8 cellular contexts compared by ENCODE assay signal in genomic region chr5:129903466-129904101, GRCh38. TPM values are rescaled to one million over a fixed set of nuclear protein-coding genes. Genes with fewer than 3 reads are reported as not detected.
A peak's percentile ranks its signal among the peaks of the same experiment; 100 is the strongest.
DNase-seq lines count a peak whose midpoint lies in the region; ATAC-seq and TF ChIP-seq lines count a peak whose summit lies in the region.

No MANE protein-coding gene starts in this region.

- H3K4me1 ChIP-seq in colonic mucosa (peaks cover 5% of the 10 kb centered on the region), mucosa of rectum (ENCODE audit: control insufficient read depth in 2 of 2, insufficient read depth in 2 of 2, low read length in 2 of 2) (peaks cover 7 to 15% of the 10 kb centered on the region in 2 donors)

- H3K4me3 ChIP-seq in colonic mucosa, result peak overlapping the region; percentile 63
- H3K4me3 ChIP-seq in mucosa of rectum (ENCODE audit: low read length in 2 of 2), result peak overlapping the region; percentile 67 to 68

- intact Hi-C loops in colonic mucosa (cut with DNase I), result no loop called here

- H3K27ac ChIP-seq in colonic mucosa (peak overlapping the region; percentile 44), mucosa of rectum (ENCODE audit: low read depth in 2 of 2, low read length in 2 of 2) (peak overlapping the region in 1 of 2 donors; percentile 32)

- in situ Hi-C loops in ACHN (cut with HindIII; ENCODE audit: low pct_ligation_motif_present, low pct_unique_long_range_greater_than_20kb, low sequenced_read_pairs), result no loop called here

- H3K9me3 ChIP-seq in colonic mucosa (no peaks in the 10 kb centered on the region), mucosa of rectum (ENCODE audit: control insufficient read depth in 2 of 2, low read length in 2 of 2) (no peaks in the 10 kb centered on the region)

- H3K36me3 ChIP-seq in colonic mucosa, result no peaks in the 10 kb centered on the region
- no peaks in the 10 kb centered on the region for H3K36me3 ChIP-seq in mucosa of rectum (ENCODE audit: control insufficient read depth in 2 of 2, insufficient read depth in 2 of 2, low read length in 2 of 2)

- no peak for ATAC-seq in GM18868 (IDR thresholded peaks at IDR 0.05; ENCODE audit: unreplicated experiment)

- DNase-seq in ACHN (peak; percentile 3), HuH-7 (ENCODE audit: low spot score) (peak; percentile 32), colonic mucosa (no peak), kidney tubule cell (ENCODE audit: low spot score) (no peak), T-helper 9 cell (no peak), SKM-1 treated with dmso at 0.1 percent for 144 hours (lab: John Stamatoyannopoulos, UW; ENCODE audit: unreplicated experiment) (no peak)

- TF ChIP-seq CTCF in colonic mucosa (IDR thresholded peaks at IDR 0.05), result no peak

- H3K27me3 ChIP-seq in colonic mucosa (peaks cover 26% of the 10 kb centered on the region), mucosa of rectum (ENCODE audit: control insufficient read depth in 2 of 2, insufficient read depth in 2 of 2, low read length in 2 of 2) (peaks cover 12 to 23% of the 10 kb centered on the region in 2 donors)

- H3K9ac ChIP-seq in colonic mucosa (ENCODE audit: low read depth in 2 of 2, low read length in 2 of 2) (peak overlapping the region in 1 of 2 donors; percentile 54), mucosa of rectum (ENCODE audit: low read depth in 1 of 2, low read length in 2 of 2) (peak overlapping the region in 1 of 2 donors; percentile 56)

RNA-seq across cellular contexts. Expression of gene CHSY3, which starts 0.7 kb away (rescaled TPM):
- under 1 TPM; 0.42 to 0.99 TPM for total RNA-seq in colonic mucosa

Comparison
In these comparisons a context has a peak if more than half of its experiments do, and no peak if none do; other contexts are left out.
1. DNase-seq: peak in ACHN (single experiment) and HuH-7 (single experiment); none in colonic mucosa (single experiment), kidney tubule cell (single experiment), T-helper 9 cell (single experiment) and SKM-1 treated with dmso at 0.1 percent for 144 hours (single experiment).